16 cellular contexts compared by ENCODE assay signal in the genomic region with DNA sequence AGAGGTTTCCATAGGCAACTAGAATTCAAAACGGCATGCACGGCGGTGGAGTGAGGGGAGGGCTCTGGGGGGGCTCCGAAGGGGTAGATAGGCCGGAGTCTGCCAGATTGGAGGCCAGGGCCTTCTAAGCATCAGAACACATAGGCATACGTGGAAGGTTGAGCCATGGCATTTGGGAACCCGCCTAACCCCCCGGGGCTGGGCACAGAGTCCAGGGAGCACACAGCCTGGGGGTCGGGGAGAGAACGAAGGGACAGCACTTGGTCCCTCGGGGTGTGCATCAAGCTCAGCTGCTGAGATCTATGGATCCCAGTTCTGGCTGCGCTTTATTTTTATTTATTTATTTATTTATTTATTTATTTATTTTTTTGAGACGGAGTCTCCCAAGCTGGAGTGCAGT.
DNase-seq lines count a peak whose midpoint lies in the region; ATAC-seq and TF ChIP-seq lines count a peak whose summit lies in the region.
"Had no signal": no experiment of that assay in that cellular context is flagged by ENCODE, and none has a peak within 500 bp of the region (broad histone marks: within the 10 kb centered on the region; RNA-seq: fewer than 3 reads in every experiment).

No MANE protein-coding gene starts in this region.

- H3K4me2 ChIP-seq in BLaER1 = peak overlapping the region; percentile 64
- no peak overlapping the region for H3K4me2 ChIP-seq in neuronal stem cell (ENCODE audit: insufficient read depth, low read length, poor library complexity, severe bottlenecking)
- H3K4me2 ChIP-seq: A549 had no signal

- no peak overlapping the region for H2BK5ac ChIP-seq in neuronal stem cell (ENCODE audit: low read length)

- TF ChIP-seq CTCF in activated B cell treated with CpG ODN at 0.5 μM for 24 hours (IDR thresholded peaks at IDR 0.05) (no peak), foreskin fibroblast (IDR thresholded peaks at IDR 0.05; ENCODE audit: low read depth, low read length) (no peak)

- H3K4me3 Mint-ChIP-seq in IgD-negative memory B cell = peak overlapping the region; percentile 64 to 83 (median 68)
- H3K4me3 Mint-ChIP-seq in activated B cell treated with CpG ODN at 0.5 μM for 24 hours = peak overlapping the region; percentile 68
- H3K4me3 Mint-ChIP-seq: CD4-positive, alpha-beta memory T cell had no signal

- no peak overlapping the region for H3K14ac ChIP-seq in neuronal stem cell (ENCODE audit: low read length)

- no peak overlapping the region for H3K27ac ChIP-seq in BLaER1
- H3K27ac ChIP-seq in neuronal stem cell (replicated peaks; ENCODE audit: low read length) = no peak overlapping the region
- no peak overlapping the region for H3K27ac ChIP-seq in caudate nucleus (ENCODE audit: low read depth, low read length)
- H3K27ac ChIP-seq: RWPE1 had no signal

- H3K23ac ChIP-seq in neuronal stem cell (ENCODE audit: low read depth, low read length, poor library complexity) = no peak overlapping the region

- ATAC-seq in activated B cell treated with CpG ODN at 0.5 μM for 24 hours (ENCODE audit: low read depth) (no peak), GM21447 (IDR thresholded peaks at IDR 0.05; ENCODE audit: unreplicated experiment) (no peak), HG03139 (IDR thresholded peaks at IDR 0.05; ENCODE audit: unreplicated experiment) (no peak)
- ATAC-seq: A549 had no signal

- H2AK5ac ChIP-seq in neuronal stem cell (ENCODE audit: low read depth, low read length) = peak overlapping the region; percentile 51

- H3K27me3 ChIP-seq in BLaER1 (no peaks in the 10 kb centered on the region), neuronal stem cell (ENCODE audit: control insufficient read depth in 3 of 3, insufficient read depth in 3 of 3, low read depth in 1 of 3, low read length in 3 of 3) (peaks cover 0 to 6% (median 0%) of the 10 kb centered on the region in 3 experiments)

- H4K91ac ChIP-seq in neuronal stem cell (ENCODE audit: low read depth, low read length, poor library complexity) = peak overlapping the region; percentile 73

- POLR2A ChIA-PET in activated B cell treated with CpG ODN at 0.5 μM for 24 hours (lab: Charles Lee) = interaction anchor here (0.9 to 3.5 kb wide), 14 partner anchors 24 to 414 kb away, joined by 3 to 28 read pairs (median 6); partner anchors contain the start of gene TNS3

- no peaks in the 10 kb centered on the region for H3K9me3 ChIP-seq in BLaER1
- no peaks in the 10 kb centered on the region for H3K9me3 ChIP-seq in neuronal stem cell (replicated peaks in 1 of 2; ENCODE audit: control insufficient read depth in 2 of 2, insufficient read depth in 1 of 2, low read depth in 1 of 2, low read length in 2 of 2)
- H3K9me3 ChIP-seq: A549 had no signal

- no peak overlapping the region for H2BK15ac ChIP-seq in neuronal stem cell (ENCODE audit: low read length)

- H3K36me3 ChIP-seq in BLaER1 = no peaks in the 10 kb centered on the region
- no peaks in the 10 kb centered on the region for H3K36me3 ChIP-seq in neuronal stem cell (replicated peaks in 1 of 2; ENCODE audit: control insufficient read depth in 2 of 2, insufficient read depth in 2 of 2, low read length in 2 of 2)

- peaks cover 29% of the 10 kb centered on the region for H3K4me1 ChIP-seq in BLaER1
- peaks cover 0 to 15% of the 10 kb centered on the region in 2 donors for H3K4me1 ChIP-seq in neuronal stem cell (ENCODE audit: control insufficient read depth in 2 of 2, insufficient read depth in 1 of 2, low read depth in 1 of 2, low read length in 2 of 2)

- H3K36me3 Mint-ChIP-seq in IgD-negative memory B cell = no peaks in the 10 kb centered on the region
- H3K36me3 Mint-ChIP-seq in activated B cell treated with CpG ODN at 0.5 μM for 24 hours (ENCODE audit: low read depth) = peaks cover 1% of the 10 kb centered on the region
- H3K36me3 Mint-ChIP-seq: CD4-positive, alpha-beta memory T cell had no signal

- no peak overlapping the region for H3K4me3 ChIP-seq in BLaER1
- no peak overlapping the region for H3K4me3 ChIP-seq in neuronal stem cell (ENCODE audit: low read length in 2 of 2)
- H3K4me3 ChIP-seq in foreskin fibroblast (ENCODE audit: low read depth in 1 of 2, low read length in 2 of 2) = no peak overlapping the region
- H3K4me3 ChIP-seq: A549 had no signal

- H3K18ac ChIP-seq in neuronal stem cell (ENCODE audit: low read length) = no peak overlapping the region

- no peaks in the 10 kb centered on the region for H3K79me1 ChIP-seq in neuronal stem cell (ENCODE audit: low read depth, low read length)

- peaks cover 28 to 46% (median 39%) of the 10 kb centered on the region in 3 donors for H3K4me1 Mint-ChIP-seq in IgD-negative memory B cell
- peaks cover 60% of the 10 kb centered on the region for H3K4me1 Mint-ChIP-seq in activated B cell treated with CpG ODN at 0.5 μM for 24 hours
- H3K4me1 Mint-ChIP-seq: CD4-positive, alpha-beta memory T cell had no signal

- DNase-seq in activated B cell treated with CpG ODN at 0.5 μM for 24 hours (no peak), neuronal stem cell (ENCODE audit: low spot score) (no peak), caudate nucleus (lab: John Stamatoyannopoulos, UW) (no peak), foreskin fibroblast (no peak)
- DNase-seq: CD4-positive, alpha-beta memory T cell; DMS79; NCI-H1417 treated with DMSO at 0.1 percent for 48 hours; NCI-H2029; NCI-H2171 treated with DMSO at 0.1 percent for 48 hours; NCI-H82 had no signal

- H4K8ac ChIP-seq in neuronal stem cell (ENCODE audit: low read depth, low read length) = no peak overlapping the region

- H2BK120ac ChIP-seq in neuronal stem cell (ENCODE audit: low read depth, low read length) = no peak overlapping the region

- no peak overlapping the region for H2BK12ac ChIP-seq in neuronal stem cell (ENCODE audit: low read length)

- H4K20me1 ChIP-seq in BLaER1 = no peaks in the 10 kb centered on the region

- peak overlapping the region; percentile 91 to 98 (median 96) for H3K27ac Mint-ChIP-seq in IgD-negative memory B cell
- peak overlapping the region; percentile 95 for H3K27ac Mint-ChIP-seq in activated B cell treated with CpG ODN at 0.5 μM for 24 hours
- H3K27ac Mint-ChIP-seq: CD4-positive, alpha-beta memory T cell had no signal

- WGBS in neuronal stem cell (ENCODE audit: extremely low coverage in 2 of 2, insufficient read length in 2 of 2, insufficient replicate concordance in 1 of 2), 2 donors = no CpG with 5 or more reads among the region's 13 CpGs

- CTCF ChIA-PET in activated B cell treated with CpG ODN at 0.5 μM for 24 hours (lab: Charles Lee) = interaction anchor here (1.2 to 1.7 kb wide), 2 partner anchors 100 to 148 kb away, joined by 4 read pairs; no protein-coding TSS in a partner anchor

- intact Hi-C loops in activated B cell treated with CpG ODN at 0.5 μM for 24 hours (cut with micrococcal nuclease) = loop anchor here (2.0 to 5.0 kb wide), 3 partner anchors 97 to 257 kb away; no protein-coding TSS in a partner anchor

- H3K9ac ChIP-seq in BLaER1 (no peak overlapping the region), neuronal stem cell (ENCODE audit: low read depth, low read length, poor library complexity) (no peak overlapping the region)

- H3K27me3 Mint-ChIP-seq in IgD-negative memory B cell (no peaks in the 10 kb centered on the region), activated B cell treated with CpG ODN at 0.5 μM for 24 hours (no peaks in the 10 kb centered on the region)
- H3K27me3 Mint-ChIP-seq: CD4-positive, alpha-beta memory T cell had no signal

- no peak overlapping the region for H2AFZ ChIP-seq in neuronal stem cell (ENCODE audit: low read length)

- H3K4ac ChIP-seq in neuronal stem cell (ENCODE audit: low read length) = no peak overlapping the region

- H3K9me3 Mint-ChIP-seq in IgD-negative memory B cell (no peaks in the 10 kb centered on the region), activated B cell treated with CpG ODN at 0.5 μM for 24 hours (no peaks in the 10 kb centered on the region)
- H3K9me3 Mint-ChIP-seq: CD4-positive, alpha-beta memory T cell had no signal
